2 cellular contexts compared by ENCODE assay signal in the genomic region with DNA sequence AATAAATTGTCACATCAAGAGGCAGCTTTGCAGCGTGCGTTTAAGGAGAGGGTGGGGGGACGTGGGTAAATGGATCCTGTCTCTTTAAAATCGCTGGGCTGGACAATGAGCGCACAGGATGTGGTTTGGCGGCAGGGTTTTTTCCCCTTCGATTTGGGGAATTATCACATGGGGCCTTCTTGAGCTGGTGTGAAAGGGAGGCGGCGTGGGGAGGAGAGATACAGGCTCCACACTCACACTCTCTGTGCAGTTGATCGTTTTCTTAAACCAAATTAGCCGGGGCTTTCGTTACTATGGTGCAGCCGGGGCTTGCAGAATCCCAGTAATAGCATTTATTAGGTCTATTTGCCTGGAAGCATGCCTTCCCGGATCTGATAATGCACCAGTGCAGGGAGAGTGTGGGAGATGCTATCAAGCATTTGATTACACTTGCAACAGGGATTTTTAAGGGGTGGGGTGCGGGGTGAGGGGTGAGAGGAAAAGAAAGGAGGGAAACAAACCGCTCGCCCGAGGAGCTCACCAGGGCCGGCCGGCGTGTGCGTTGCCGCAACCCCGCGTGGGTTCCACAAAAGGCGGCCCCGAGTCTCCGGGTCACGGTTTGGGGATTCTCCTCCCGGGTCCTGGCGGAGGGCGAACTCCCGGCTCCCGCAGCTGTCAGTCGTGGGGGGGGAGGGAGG.
TF ChIP-seq lines count a peak whose summit lies in the region.

No MANE protein-coding gene starts in this region.

TF ChIP-seq in A549, 52 proteins besides CTCF, POLR2A, EP300 and RAD21:
- no peak for TF ChIP-seq SREBF2 (IDR thresholded peaks at IDR 0.05)
- no peak for TF ChIP-seq PHF8 (IDR thresholded peaks at IDR 0.05; ENCODE audit: borderline replicate concordance, low read depth)
- no peak for TF ChIP-seq POLR2AphosphoS2 (conservative IDR thresholded peaks at IDR 0.05; ENCODE audit: low read length)
- TF ChIP-seq, protein P1, sequence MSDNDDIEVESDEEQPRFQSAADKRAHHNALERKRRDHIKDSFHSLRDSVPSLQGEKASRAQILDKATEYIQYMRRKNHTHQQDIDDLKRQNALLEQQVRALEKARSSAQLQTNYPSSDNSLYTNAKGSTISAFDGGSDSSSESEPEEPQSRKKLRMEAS (IDR thresholded peaks at IDR 0.05): peak; percentile 85
- TF ChIP-seq, protein P2, sequence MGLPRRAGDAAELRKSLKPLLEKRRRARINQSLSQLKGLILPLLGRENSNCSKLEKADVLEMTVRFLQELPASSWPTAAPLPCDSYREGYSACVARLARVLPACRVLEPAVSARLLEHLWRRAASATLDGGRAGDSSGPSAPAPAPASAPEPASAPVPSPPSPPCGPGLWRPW (IDR thresholded peaks at IDR 0.05): no peak
- TF ChIP-seq CHD2 (IDR thresholded peaks at IDR 0.05; ENCODE audit: low read length, partially characterized antibody): no peak
- TF ChIP-seq ESRRA (IDR thresholded peaks at IDR 0.05; ENCODE audit: borderline replicate concordance, low read length): no peak
- no peak for TF ChIP-seq CEBPB (IDR thresholded peaks at IDR 0.05)
- TF ChIP-seq JUN (IDR thresholded peaks at IDR 0.05): no peak
- TF ChIP-seq BHLHE40 (IDR thresholded peaks at IDR 0.05; ENCODE audit: low read depth, low read length): no peak
- no peak for TF ChIP-seq GATA3 (IDR thresholded peaks at IDR 0.05; ENCODE audit: borderline replicate concordance)
- TF ChIP-seq RARB (CRISPR knock-in tag; IDR thresholded peaks at IDR 0.05): no peak
- TF ChIP-seq, protein P3, sequence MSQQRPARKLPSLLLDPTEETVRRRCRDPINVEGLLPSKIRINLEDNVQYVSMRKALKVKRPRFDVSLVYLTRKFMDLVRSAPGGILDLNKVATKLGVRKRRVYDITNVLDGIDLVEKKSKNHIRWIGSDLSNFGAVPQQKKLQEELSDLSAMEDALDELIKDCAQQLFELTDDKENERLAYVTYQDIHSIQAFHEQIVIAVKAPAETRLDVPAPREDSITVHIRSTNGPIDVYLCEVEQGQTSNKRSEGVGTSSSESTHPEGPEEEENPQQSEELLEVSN (IDR thresholded peaks at IDR 0.05; ENCODE audit: borderline replicate concordance, low read depth): peak; percentile 69; the same call in 1 of the 2 replicates
- no peak for TF ChIP-seq HOXA7 (CRISPR knock-in tag; IDR thresholded peaks at IDR 0.05)
- TF ChIP-seq, protein P4, sequence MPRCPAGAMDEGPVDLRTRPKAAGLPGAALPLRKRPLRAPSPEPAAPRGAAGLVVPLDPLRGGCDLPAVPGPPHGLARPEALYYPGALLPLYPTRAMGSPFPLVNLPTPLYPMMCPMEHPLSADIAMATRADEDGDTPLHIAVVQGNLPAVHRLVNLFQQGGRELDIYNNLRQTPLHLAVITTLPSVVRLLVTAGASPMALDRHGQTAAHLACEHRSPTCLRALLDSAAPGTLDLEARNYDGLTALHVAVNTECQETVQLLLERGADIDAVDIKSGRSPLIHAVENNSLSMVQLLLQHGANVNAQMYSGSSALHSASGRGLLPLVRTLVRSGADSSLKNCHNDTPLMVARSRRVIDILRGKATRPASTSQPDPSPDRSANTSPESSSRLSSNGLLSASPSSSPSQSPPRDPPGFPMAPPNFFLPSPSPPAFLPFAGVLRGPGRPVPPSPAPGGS (IDR thresholded peaks at IDR 0.05): no peak
- TF ChIP-seq EHMT2 (IDR thresholded peaks at IDR 0.05; ENCODE audit: low read depth): no peak
- TF ChIP-seq HDAC2 (IDR thresholded peaks at IDR 0.05): peak; percentile 7; the same call in 1 of the 2 replicates
- TF ChIP-seq, protein P5, sequence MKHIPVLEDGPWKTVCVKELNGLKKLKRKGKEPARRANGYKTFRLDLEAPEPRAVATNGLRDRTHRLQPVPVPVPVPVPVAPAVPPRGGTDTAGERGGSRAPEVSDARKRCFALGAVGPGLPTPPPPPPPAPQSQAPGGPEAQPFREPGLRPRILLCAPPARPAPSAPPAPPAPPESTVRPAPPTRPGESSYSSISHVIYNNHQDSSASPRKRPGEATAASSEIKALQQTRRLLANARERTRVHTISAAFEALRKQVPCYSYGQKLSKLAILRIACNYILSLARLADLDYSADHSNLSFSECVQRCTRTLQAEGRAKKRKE (CRISPR knock-in tag; IDR thresholded peaks at IDR 0.05; ENCODE audit: low read depth): no peak
- no peak for TF ChIP-seq SMC3 (IDR thresholded peaks at IDR 0.05)
- no peak for TF ChIP-seq FOSL2 (IDR thresholded peaks at IDR 0.05)
- no peak for TF ChIP-seq FOSL2 (CRISPR knock-in tag; IDR thresholded peaks at IDR 0.05)
- TF ChIP-seq HOXB5 (CRISPR knock-in tag; IDR thresholded peaks at IDR 0.05): no peak
- TF ChIP-seq, protein P6, sequence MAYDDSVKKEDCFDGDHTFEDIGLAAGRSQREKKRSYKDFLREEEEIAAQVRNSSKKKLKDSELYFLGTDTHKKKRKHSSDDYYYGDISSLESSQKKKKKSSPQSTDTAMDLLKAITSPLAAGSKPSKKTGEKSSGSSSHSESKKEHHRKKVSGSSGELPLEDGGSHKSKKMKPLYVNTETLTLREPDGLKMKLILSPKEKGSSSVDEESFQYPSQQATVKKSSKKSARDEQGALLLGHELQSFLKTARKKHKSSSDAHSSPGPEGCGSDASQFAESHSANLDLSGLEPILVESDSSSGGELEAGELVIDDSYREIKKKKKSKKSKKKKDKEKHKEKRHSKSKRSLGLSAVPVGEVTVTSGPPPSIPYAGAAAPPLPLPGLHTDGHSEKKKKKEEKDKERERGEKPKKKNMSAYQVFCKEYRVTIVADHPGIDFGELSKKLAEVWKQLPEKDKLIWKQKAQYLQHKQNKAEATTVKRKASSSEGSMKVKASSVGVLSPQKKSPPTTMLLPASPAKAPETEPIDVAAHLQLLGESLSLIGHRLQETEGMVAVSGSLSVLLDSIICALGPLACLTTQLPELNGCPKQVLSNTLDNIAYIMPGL (CRISPR knock-in tag; IDR thresholded peaks at IDR 0.05; ENCODE audit: borderline replicate concordance): no peak
TF ChIP-seq in A549: peak in this region for 3.

TF ChIP-seq in H1, 55 proteins besides CTCF, POLR2A, EP300 and RAD21:
- TF ChIP-seq KDM4A (IDR thresholded peaks at IDR 0.05; ENCODE audit: low read depth, low read length, severe bottlenecking) (no peak), ZNF274 (IDR thresholded peaks at IDR 0.05; ENCODE audit: borderline replicate concordance, extremely low read depth, low read length) (no peak), FOSL1 (IDR thresholded peaks at IDR 0.05; ENCODE audit: insufficient read depth, low read depth, low read length) (no peak), SAP30 (IDR thresholded peaks at IDR 0.05; ENCODE audit: insufficient read depth, insufficient replicate concordance, low read length) (peak; percentile 25), CBX5 (IDR thresholded peaks at IDR 0.05; ENCODE audit: low read depth, low read length) (no peak), RBBP5 (IDR thresholded peaks at IDR 0.05; ENCODE audit: borderline replicate concordance, low read depth, low read length) (0 out of 2 replicates have a peak, but pooled peaks have one; percentile 25), SUZ12 (IDR thresholded peaks at IDR 0.05; ENCODE audit: low read length) (peak; percentile 45; the same call in 1 of the 2 replicates), TAF7 (optimal IDR thresholded peaks at IDR 0.05; ENCODE audit: borderline replicate concordance, low read depth, low read length) (no peak), POU5F1 (IDR thresholded peaks at IDR 0.05; ENCODE audit: low read depth, low read length) (no peak), SP4 (IDR thresholded peaks at IDR 0.05; ENCODE audit: low read length) (no peak), EZH2 (IDR thresholded peaks at IDR 0.05; ENCODE audit: low read depth, low read length, severe bottlenecking) (peak; percentile 26), SP1 (IDR thresholded peaks at IDR 0.05; ENCODE audit: low read depth, low read length) (no peak), ASH2L (IDR thresholded peaks at IDR 0.05; ENCODE audit: low read length) (no peak), CEBPB (IDR thresholded peaks at IDR 0.05; ENCODE audit: low read depth, low read length) (no peak), RNF2 (IDR thresholded peaks at IDR 0.05; ENCODE audit: borderline replicate concordance, low read depth, low read length, missing control alignments, poor library complexity, severe bottlenecking) (no peak), CREB1 (IDR thresholded peaks at IDR 0.05) (no peak), RXRA (IDR thresholded peaks at IDR 0.05; ENCODE audit: insufficient read depth, low read depth, low read length) (no peak), NANOG (IDR thresholded peaks at IDR 0.05; ENCODE audit: insufficient read depth, low read depth, low read length, poor library complexity, severe bottlenecking) (no peak), TCF12 (IDR thresholded peaks at IDR 0.05; ENCODE audit: low read depth, low read length) (no peak), SIN3A (conservative IDR thresholded peaks at IDR 0.05 in 1 of 2, IDR thresholded peaks at IDR 0.05 in 1 of 2; ENCODE audit: low read depth in 1 of 2, low read length in 2 of 2) (no peak), JUN (IDR thresholded peaks at IDR 0.05; ENCODE audit: low read depth, low read length) (no peak), JUND (IDR thresholded peaks at IDR 0.05; ENCODE audit: low read length) (no peak), EGR1 (IDR thresholded peaks at IDR 0.05; ENCODE audit: borderline replicate concordance, low read depth, low read length) (no peak), CTBP2 (IDR thresholded peaks at IDR 0.05; ENCODE audit: borderline replicate concordance, insufficient read depth, insufficient read length, low read length) (no peak), SIX5 (IDR thresholded peaks at IDR 0.05; ENCODE audit: low read depth, low read length) (no peak)
